3 cellular contexts compared by ENCODE assay signal in the genomic region with DNA sequence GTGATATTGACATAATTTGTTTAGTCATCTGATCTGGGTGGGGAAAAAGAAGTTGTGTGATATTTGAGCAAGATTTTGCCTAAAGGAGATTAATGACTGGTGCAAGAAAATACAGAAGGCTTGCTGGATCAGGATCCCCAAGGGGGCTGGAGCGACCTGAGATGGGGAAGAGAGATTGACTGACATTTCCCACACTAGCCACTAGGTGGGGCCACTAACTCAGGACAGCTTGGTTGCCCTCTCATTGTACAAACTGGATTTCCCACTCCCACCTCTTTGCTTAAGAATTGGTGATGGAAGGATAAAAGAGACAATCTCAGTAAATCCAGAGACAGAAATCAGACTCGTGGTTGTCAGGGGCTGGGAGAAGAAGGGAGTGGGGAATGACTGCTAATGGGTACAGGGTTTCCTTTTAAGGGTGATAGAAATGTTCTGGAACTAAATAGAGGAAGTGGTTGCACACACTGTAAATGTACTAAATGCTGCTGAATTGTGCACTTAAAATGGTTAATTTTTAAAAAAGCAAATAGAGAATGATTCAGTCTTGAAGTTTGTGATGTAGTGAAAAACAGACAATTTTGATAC.
TF ChIP-seq lines count a peak whose summit lies in the region.

No MANE protein-coding gene starts in this region.

TF ChIP-seq in SK-N-SH, 30 proteins besides CTCF, POLR2A, EP300 and RAD21:
- TF ChIP-seq RFX5 (IDR thresholded peaks at IDR 0.05; ENCODE audit: low read length): no peak
- no peak for TF ChIP-seq USF2 (IDR thresholded peaks at IDR 0.05; ENCODE audit: borderline replicate concordance, low read depth, low read length)
- no peak for TF ChIP-seq MXI1 (IDR thresholded peaks at IDR 0.05; ENCODE audit: low read depth, low read length)
- no peak for TF ChIP-seq TAF1 (IDR thresholded peaks at IDR 0.05; ENCODE audit: borderline replicate concordance, low read depth, low read length)
- TF ChIP-seq ELF1 (IDR thresholded peaks at IDR 0.05): no peak
- TF ChIP-seq, protein P1, sequence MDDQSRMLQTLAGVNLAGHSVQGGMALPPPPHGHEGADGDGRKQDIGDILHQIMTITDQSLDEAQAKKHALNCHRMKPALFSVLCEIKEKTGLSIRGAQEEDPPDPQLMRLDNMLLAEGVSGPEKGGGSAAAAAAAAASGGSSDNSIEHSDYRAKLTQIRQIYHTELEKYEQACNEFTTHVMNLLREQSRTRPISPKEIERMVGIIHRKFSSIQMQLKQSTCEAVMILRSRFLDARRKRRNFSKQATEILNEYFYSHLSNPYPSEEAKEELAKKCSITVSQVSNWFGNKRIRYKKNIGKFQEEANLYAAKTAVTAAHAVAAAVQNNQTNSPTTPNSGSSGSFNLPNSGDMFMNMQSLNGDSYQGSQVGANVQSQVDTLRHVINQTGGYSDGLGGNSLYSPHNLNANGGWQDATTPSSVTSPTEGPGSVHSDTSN (IDR thresholded peaks at IDR 0.05): no peak
- no peak for TF ChIP-seq MEF2A (IDR thresholded peaks at IDR 0.05; ENCODE audit: borderline replicate concordance, low read depth)
- TF ChIP-seq TCF12 (IDR thresholded peaks at IDR 0.05): no peak
- TF ChIP-seq ZBTB33 (IDR thresholded peaks at IDR 0.05; ENCODE audit: borderline replicate concordance, low read depth): no peak
- TF ChIP-seq SIN3A (IDR thresholded peaks at IDR 0.05; ENCODE audit: borderline replicate concordance, low read depth, low read length): no peak
- TF ChIP-seq RCOR1 (IDR thresholded peaks at IDR 0.05; ENCODE audit: low read length): no peak
- TF ChIP-seq FOSL2 (IDR thresholded peaks at IDR 0.05; ENCODE audit: borderline replicate concordance, low read depth): no peak
- TF ChIP-seq, protein P2, sequence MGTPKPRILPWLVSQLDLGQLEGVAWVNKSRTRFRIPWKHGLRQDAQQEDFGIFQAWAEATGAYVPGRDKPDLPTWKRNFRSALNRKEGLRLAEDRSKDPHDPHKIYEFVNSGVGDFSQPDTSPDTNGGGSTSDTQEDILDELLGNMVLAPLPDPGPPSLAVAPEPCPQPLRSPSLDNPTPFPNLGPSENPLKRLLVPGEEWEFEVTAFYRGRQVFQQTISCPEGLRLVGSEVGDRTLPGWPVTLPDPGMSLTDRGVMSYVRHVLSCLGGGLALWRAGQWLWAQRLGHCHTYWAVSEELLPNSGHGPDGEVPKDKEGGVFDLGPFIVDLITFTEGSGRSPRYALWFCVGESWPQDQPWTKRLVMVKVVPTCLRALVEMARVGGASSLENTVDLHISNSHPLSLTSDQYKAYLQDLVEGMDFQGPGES (IDR thresholded peaks at IDR 0.05; ENCODE audit: low read depth, low read length): no peak
- TF ChIP-seq NRF1 (IDR thresholded peaks at IDR 0.05; ENCODE audit: low read depth, low read length): no peak
- TF ChIP-seq GABPA (IDR thresholded peaks at IDR 0.05; ENCODE audit: low read depth): no peak
- no peak for TF ChIP-seq NFIC (IDR thresholded peaks at IDR 0.05; ENCODE audit: borderline replicate concordance)
- no peak for TF ChIP-seq EZH2phosphoT487 (IDR thresholded peaks at IDR 0.05; ENCODE audit: borderline replicate concordance, low read depth)
TF ChIP-seq in SK-N-SH: peak in this region for 0.

TF ChIP-seq in SK-N-SH treated with all-trans-retinoic acid at 6 μM for 48 hours, 23 proteins besides CTCF, POLR2A, EP300 and RAD21:
- TF ChIP-seq GLIS3 (CRISPR knock-in tag; IDR thresholded peaks at IDR 0.05) (no peak), BACH2 (CRISPR knock-in tag; IDR thresholded peaks at IDR 0.05; ENCODE audit: borderline replicate concordance) (no peak), PPARA (CRISPR knock-in tag; IDR thresholded peaks at IDR 0.05; ENCODE audit: borderline replicate concordance) (no peak), ZC3H10 (CRISPR knock-in tag; IDR thresholded peaks at IDR 0.05) (no peak), OSR1 (CRISPR knock-in tag; IDR thresholded peaks at IDR 0.05) (no peak), ISL1 (CRISPR knock-in tag; IDR thresholded peaks at IDR 0.05) (no peak), ZFP30 (CRISPR knock-in tag; IDR thresholded peaks at IDR 0.05) (no peak), ZNF565 (CRISPR knock-in tag; conservative IDR thresholded peaks at IDR 0.05; ENCODE audit: low read depth) (no peak)
- TF ChIP-seq, protein P3, sequence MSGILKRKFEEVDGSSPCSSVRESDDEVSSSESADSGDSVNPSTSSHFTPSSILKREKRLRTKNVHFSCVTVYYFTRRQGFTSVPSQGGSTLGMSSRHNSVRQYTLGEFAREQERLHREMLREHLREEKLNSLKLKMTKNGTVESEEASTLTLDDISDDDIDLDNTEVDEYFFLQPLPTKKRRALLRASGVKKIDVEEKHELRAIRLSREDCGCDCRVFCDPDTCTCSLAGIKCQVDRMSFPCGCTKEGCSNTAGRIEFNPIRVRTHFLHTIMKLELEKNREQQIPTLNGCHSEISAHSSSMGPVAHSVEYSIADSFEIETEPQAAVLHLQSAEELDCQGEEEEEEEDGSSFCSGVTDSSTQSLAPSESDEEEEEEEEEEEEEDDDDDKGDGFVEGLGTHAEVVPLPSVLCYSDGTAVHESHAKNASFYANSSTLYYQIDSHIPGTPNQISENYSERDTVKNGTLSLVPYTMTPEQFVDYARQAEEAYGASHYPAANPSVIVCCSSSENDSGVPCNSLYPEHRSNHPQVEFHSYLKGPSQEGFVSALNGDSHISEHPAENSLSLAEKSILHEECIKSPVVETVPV (CRISPR knock-in tag; IDR thresholded peaks at IDR 0.05): no peak
- TF ChIP-seq, protein P4, sequence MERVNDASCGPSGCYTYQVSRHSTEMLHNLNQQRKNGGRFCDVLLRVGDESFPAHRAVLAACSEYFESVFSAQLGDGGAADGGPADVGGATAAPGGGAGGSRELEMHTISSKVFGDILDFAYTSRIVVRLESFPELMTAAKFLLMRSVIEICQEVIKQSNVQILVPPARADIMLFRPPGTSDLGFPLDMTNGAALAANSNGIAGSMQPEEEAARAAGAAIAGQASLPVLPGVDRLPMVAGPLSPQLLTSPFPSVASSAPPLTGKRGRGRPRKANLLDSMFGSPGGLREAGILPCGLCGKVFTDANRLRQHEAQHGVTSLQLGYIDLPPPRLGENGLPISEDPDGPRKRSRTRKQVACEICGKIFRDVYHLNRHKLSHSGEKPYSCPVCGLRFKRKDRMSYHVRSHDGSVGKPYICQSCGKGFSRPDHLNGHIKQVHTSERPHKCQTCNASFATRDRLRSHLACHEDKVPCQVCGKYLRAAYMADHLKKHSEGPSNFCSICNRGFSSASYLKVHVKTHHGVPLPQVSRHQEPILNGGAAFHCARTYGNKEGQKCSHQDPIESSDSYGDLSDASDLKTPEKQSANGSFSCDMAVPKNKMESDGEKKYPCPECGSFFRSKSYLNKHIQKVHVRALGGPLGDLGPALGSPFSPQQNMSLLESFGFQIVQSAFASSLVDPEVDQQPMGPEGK (CRISPR knock-in tag; IDR thresholded peaks at IDR 0.05; ENCODE audit: borderline replicate concordance): no peak
- TF ChIP-seq, protein P5, sequence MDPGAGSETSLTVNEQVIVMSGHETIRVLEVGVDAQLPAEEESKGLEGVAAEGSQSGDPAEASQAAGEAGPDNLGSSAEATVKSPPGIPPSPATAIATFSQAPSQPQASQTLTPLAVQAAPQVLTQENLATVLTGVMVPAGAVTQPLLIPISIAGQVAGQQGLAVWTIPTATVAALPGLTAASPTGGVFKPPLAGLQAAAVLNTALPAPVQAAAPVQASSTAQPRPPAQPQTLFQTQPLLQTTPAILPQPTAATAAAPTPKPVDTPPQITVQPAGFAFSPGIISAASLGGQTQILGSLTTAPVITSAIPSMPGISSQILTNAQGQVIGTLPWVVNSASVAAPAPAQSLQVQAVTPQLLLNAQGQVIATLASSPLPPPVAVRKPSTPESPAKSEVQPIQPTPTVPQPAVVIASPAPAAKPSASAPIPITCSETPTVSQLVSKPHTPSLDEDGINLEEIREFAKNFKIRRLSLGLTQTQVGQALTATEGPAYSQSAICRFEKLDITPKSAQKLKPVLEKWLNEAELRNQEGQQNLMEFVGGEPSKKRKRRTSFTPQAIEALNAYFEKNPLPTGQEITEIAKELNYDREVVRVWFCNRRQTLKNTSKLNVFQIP (CRISPR knock-in tag; IDR thresholded peaks at IDR 0.05; ENCODE audit: borderline replicate concordance, low read depth): no peak

TF ChIP-seq in IMR-90, 13 proteins besides CTCF, POLR2A, EP300 and RAD21:
- TF ChIP-seq FOS (IDR thresholded peaks at IDR 0.05; ENCODE audit: low read depth, low read length): no peak
- no peak for TF ChIP-seq RFX5 (IDR thresholded peaks at IDR 0.05; ENCODE audit: low read depth, low read length)
- TF ChIP-seq MAZ (IDR thresholded peaks at IDR 0.05; ENCODE audit: borderline replicate concordance, low read depth, low read length): no peak
- TF ChIP-seq NFE2L2 (IDR thresholded peaks at IDR 0.05; ENCODE audit: low read depth, low read length): no peak
- no peak for TF ChIP-seq BHLHE40 (IDR thresholded peaks at IDR 0.05; ENCODE audit: low read depth, low read length)
- TF ChIP-seq MAFK (IDR thresholded peaks at IDR 0.05; ENCODE audit: low read depth, low read length): no peak
- no peak for TF ChIP-seq CEBPB (IDR thresholded peaks at IDR 0.05; ENCODE audit: low read depth, low read length)
- TF ChIP-seq MXI1 (IDR thresholded peaks at IDR 0.05; ENCODE audit: borderline replicate concordance, low read depth, low read length): no peak
- TF ChIP-seq, protein P6, sequence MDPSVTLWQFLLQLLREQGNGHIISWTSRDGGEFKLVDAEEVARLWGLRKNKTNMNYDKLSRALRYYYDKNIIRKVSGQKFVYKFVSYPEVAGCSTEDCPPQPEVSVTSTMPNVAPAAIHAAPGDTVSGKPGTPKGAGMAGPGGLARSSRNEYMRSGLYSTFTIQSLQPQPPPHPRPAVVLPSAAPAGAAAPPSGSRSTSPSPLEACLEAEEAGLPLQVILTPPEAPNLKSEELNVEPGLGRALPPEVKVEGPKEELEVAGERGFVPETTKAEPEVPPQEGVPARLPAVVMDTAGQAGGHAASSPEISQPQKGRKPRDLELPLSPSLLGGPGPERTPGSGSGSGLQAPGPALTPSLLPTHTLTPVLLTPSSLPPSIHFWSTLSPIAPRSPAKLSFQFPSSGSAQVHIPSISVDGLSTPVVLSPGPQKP (IDR thresholded peaks at IDR 0.05; ENCODE audit: borderline replicate concordance, low read depth, low read length): no peak
- TF ChIP-seq SMC3 (IDR thresholded peaks at IDR 0.05; ENCODE audit: low read depth, low read length): no peak
- no peak for TF ChIP-seq USF2 (IDR thresholded peaks at IDR 0.05; ENCODE audit: low read depth, low read length)
- TF ChIP-seq RCOR1 (IDR thresholded peaks at IDR 0.05; ENCODE audit: insufficient replicate concordance, low read length): no peak
- no peak for TF ChIP-seq CHD1 (IDR thresholded peaks at IDR 0.05; ENCODE audit: low read depth, low read length)
